Comparison of ENCODE assay signal across 12 cellular contexts in genomic region chr1:158329807-158330206, GRCh38. TPM values are rescaled to one million over a fixed set of nuclear protein-coding genes. Genes with fewer than 3 reads are reported as not detected.
DNase-seq lines count a peak whose midpoint lies in the region; ATAC-seq and TF ChIP-seq lines count a peak whose summit lies in the region.
"Had no signal": no experiment of that assay in that cellular context is flagged by ENCODE, and none has a peak within 500 bp of the region (broad histone marks: within the 10 kb centered on the region; RNA-seq: fewer than 3 reads in every experiment).

No MANE protein-coding gene starts in this region.

- H3K4me1 ChIP-seq in A673 (ENCODE audit: insufficient read depth, low read length, poor library complexity, severe bottlenecking): no peaks in the 10 kb centered on the region
- no peaks in the 10 kb centered on the region for H3K4me1 ChIP-seq in esophagus squamous epithelium
- H3K4me1 ChIP-seq: parathyroid adenoma had no signal

- no TSS peak for BruUV-seq in A673 (replicated peaks; lab: Mats Ljungman, UMichigan)

- no peak overlapping the region for H3K27ac Mint-ChIP-seq in T-helper 17 cell
- H3K27ac Mint-ChIP-seq: activated CD8-positive, alpha-beta memory T cell treated with anti-CD3 and anti-CD28 coated beads, Interleukin-2, amount 10 ng/mL, durations not matched to agents 7 days and 5 days had no signal

- CTCF ChIA-PET in A673 (lab: Charles Lee) (interaction anchor here (1.9 kb wide), 1 partner anchor 126 kb away, joined by 19 read pairs; no protein-coding TSS in a partner anchor), GM10248 (lab: Yijun Ruan, JAX) (interaction anchor here (0.8 to 5.0 kb wide), 18 partner anchors 9 to 1240 kb away, joined by 3 to 53 read pairs (median 4); no protein-coding TSS in a partner anchor)

- POLR2A ChIA-PET in A673 (lab: Charles Lee; ENCODE audit: low non-redundant PET): no interaction called here
- POLR2A ChIA-PET in GM10248 (lab: Yijun Ruan, JAX): no interaction called here

- H3K9me3 ChIP-seq in A673 (ENCODE audit: low read depth, low read length, poor library complexity, severe bottlenecking) (no peaks in the 10 kb centered on the region), T-helper 17 cell (ENCODE audit: control insufficient read depth, low read length, poor library complexity, severe bottlenecking) (no peaks in the 10 kb centered on the region), esophagus squamous epithelium (no peaks in the 10 kb centered on the region)

- H3K36me3 ChIP-seq in A673 (ENCODE audit: insufficient read depth, low read length, poor library complexity, severe bottlenecking): no peaks in the 10 kb centered on the region
- no peaks in the 10 kb centered on the region for H3K36me3 ChIP-seq in esophagus squamous epithelium

- DNase-seq in A673 (ENCODE audit: low spot score) (peak; percentile 38), GM10248 (ENCODE audit: extremely low spot score) (peak; percentile 51), NCI-H1105 (lab: John Stamatoyannopoulos, UW) (peak; percentile 49), choroid plexus epithelial cell (ENCODE audit: low read depth) (peak; percentile 1), T-helper 17 cell (no peak), esophagus squamous epithelium (lab: John Stamatoyannopoulos, UW) (no peak), cerebellar nuclear complex (lab: John Stamatoyannopoulos, UW) (no peak), cerebellum (ENCODE audit: low spot score) (no peak)
- DNase-seq: activated CD8-positive, alpha-beta memory T cell treated with anti-CD3 and anti-CD28 coated beads, Interleukin-2, amount 10 ng/mL, durations not matched to agents 7 days and 5 days; caudate nucleus; NCI-H510A treated with DMSO at 0.1 percent for 48 hours had no signal

- H3K4me1 Mint-ChIP-seq in T-helper 17 cell: peaks cover 14% of the 10 kb centered on the region

- 89 to 92% methylated on average over 2 of the region's 2 CpGs for WGBS in esophagus squamous epithelium, 2 donors

- no peaks in the 10 kb centered on the region for H3K36me3 Mint-ChIP-seq in T-helper 17 cell (ENCODE audit: low read depth)
- H3K36me3 Mint-ChIP-seq: activated CD8-positive, alpha-beta memory T cell treated with anti-CD3 and anti-CD28 coated beads, Interleukin-2, amount 10 ng/mL, durations not matched to agents 7 days and 5 days had no signal

- no peak for ATAC-seq in T-helper 17 cell
- ATAC-seq: activated CD8-positive, alpha-beta memory T cell treated with anti-CD3 and anti-CD28 coated beads, Interleukin-2, amount 10 ng/mL, durations not matched to agents 7 days and 5 days had no signal

- H3K4me3 ChIP-seq in A673 (ENCODE audit: low read depth, low read length, poor library complexity, severe bottlenecking) (no peak overlapping the region), choroid plexus epithelial cell (ENCODE audit: low read depth, low read length) (no peak overlapping the region), esophagus squamous epithelium (no peak overlapping the region)

- peaks cover 13% of the 10 kb centered on the region for H3K27me3 ChIP-seq in A673 (replicated peaks; ENCODE audit: insufficient read depth, low read depth, low read length, poor library complexity)
- H3K27me3 ChIP-seq in esophagus squamous epithelium: no peaks in the 10 kb centered on the region

- intact Hi-C loops in A673 (cut with micrococcal nuclease; ENCODE audit: unreplicated experiment) (loop anchor here (5.0 to 10.0 kb wide), 2 partner anchors 128 to 365 kb away; no protein-coding TSS in a partner anchor), esophagus squamous epithelium (cut with DNase I) (no loop called here)

- TF ChIP-seq POLR2A in esophagus squamous epithelium (IDR thresholded peaks at IDR 0.05): no peak

- no peak overlapping the region for H3K4me3 Mint-ChIP-seq in T-helper 17 cell
- H3K4me3 Mint-ChIP-seq: activated CD8-positive, alpha-beta memory T cell treated with anti-CD3 and anti-CD28 coated beads, Interleukin-2, amount 10 ng/mL, durations not matched to agents 7 days and 5 days had no signal

- peaks cover 21% of the 10 kb centered on the region for H3K27me3 Mint-ChIP-seq in T-helper 17 cell

- TF ChIP-seq CTCF in A673 (conservative IDR thresholded peaks at IDR 0.05; ENCODE audit: low read depth, low read length) (peak; percentile 56), GM10248 (IDR thresholded peaks at IDR 0.05; ENCODE audit: control extremely low read depth, extremely low read depth, low read depth, missing control alignments) (peak; percentile 53), choroid plexus epithelial cell (conservative IDR thresholded peaks at IDR 0.05; ENCODE audit: low read depth, low read length) (peak; percentile 7), esophagus squamous epithelium (IDR thresholded peaks at IDR 0.05) (no peak)

- H3K27ac ChIP-seq in A673 (ENCODE audit: low read depth, low read length, poor library complexity, severe bottlenecking) (no peak overlapping the region), esophagus squamous epithelium (no peak overlapping the region)
- H3K27ac ChIP-seq: parathyroid adenoma had no signal

RNA-seq across cellular contexts. Expression of gene CD1B, which starts 1.5 kb away (rescaled TPM):
- total RNA-seq in A673 (2021): not detected in 2 replicates
- not detected for total RNA-seq in T-helper 17 cell
- not detected for total RNA-seq in esophagus squamous epithelium
- total RNA-seq in cerebellum: not detected
- total RNA-seq: activated CD8-positive, alpha-beta memory T cell treated with anti-CD3 and anti-CD28 coated beads, Interleukin-2, amount 10 ng/mL, durations not matched to agents 7 days and 5 days had no signal

RNA-seq across cellular contexts. Expression of gene CD1E, which starts 23.9 kb away (rescaled TPM):
- total RNA-seq in A673 (2021): not detected in 2 replicates
- under 1 TPM in 1 of 2 donors, not detected in 1; 0.42 TPM for total RNA-seq in T-helper 17 cell
- 1 to 10 TPM in 2 of 4 donors, under 1 TPM in 1, not detected in 1; 0.99 to 5.7 (median 3.8) TPM for total RNA-seq in esophagus squamous epithelium
- total RNA-seq in cerebellum: not detected
- total RNA-seq: activated CD8-positive, alpha-beta memory T cell treated with anti-CD3 and anti-CD28 coated beads, Interleukin-2, amount 10 ng/mL, durations not matched to agents 7 days and 5 days had no signal

RNA-seq across cellular contexts. Expression of gene CD1C, which starts 40.1 kb away (rescaled TPM):
- total RNA-seq in A673 (2021) (not detected in 2 replicates), T-helper 17 cell (1 to 10 TPM; 1.6 to 5.0 TPM), esophagus squamous epithelium (1 to 10 TPM in 2 of 4 donors, under 1 TPM in 1, not detected in 1; 0.72 to 4.0 (median 2.2) TPM), cerebellum (not detected)
- total RNA-seq: activated CD8-positive, alpha-beta memory T cell treated with anti-CD3 and anti-CD28 coated beads, Interleukin-2, amount 10 ng/mL, durations not matched to agents 7 days and 5 days had no signal

Comparison
In these comparisons a context has a peak if more than half of its experiments do, and no peak if none do; other contexts are left out.
1. DNase-seq: peak in A673 (single experiment), GM10248 (single experiment), NCI-H1105 (single experiment) and choroid plexus epithelial cell (single experiment); none in T-helper 17 cell (0 of 3), esophagus squamous epithelium (single experiment), cerebellar nuclear complex (0 of 2) and cerebellum (single experiment).
2. CTCF ChIP-seq: peak in A673 (single experiment), GM10248 (single experiment) and choroid plexus epithelial cell (single experiment); none in esophagus squamous epithelium (0 of 6).